In genomic region chr5:146592342-146592741, GRCh38 we compare ENCODE assay signal across 23 cellular contexts.
"Had no signal": no experiment of that assay in that cellular context is flagged by ENCODE, and none has a peak within 500 bp of the region (broad histone marks: within the 10 kb centered on the region; RNA-seq: fewer than 3 reads in every experiment).

No MANE protein-coding gene starts in this region.

- DNase-seq: colonic mucosa; cortex of kidney; effector CD8-positive, alpha-beta T cell; effector memory CD8-positive, alpha-beta T cell; endodermal cell; erythroblast; foreskin keratinocyte; heart left ventricle; hypothalamus; immature natural killer cell; islet precursor cell; kidney; left colon; left ventricle myocardium superior; lower lobe of right lung; mesenchymal stem cell; mucosa of descending colon; naive B cell had no signal

- H3K4me1 ChIP-seq: colonic mucosa, foreskin keratinocyte, gastroesophageal sphincter, heart left ventricle, lower lobe of right lung had no signal

- H3K27ac ChIP-seq: colonic mucosa, epithelial cell of prostate, foreskin keratinocyte, gastroesophageal sphincter, heart left ventricle, hepatocyte, lower lobe of right lung had no signal

- H3K36me3 ChIP-seq: colonic mucosa, gastroesophageal sphincter, heart left ventricle, lower lobe of right lung had no signal

- H3K4me3 ChIP-seq: colonic mucosa, gastroesophageal sphincter, heart left ventricle, hepatocyte, lower lobe of right lung, mucosa of descending colon had no signal

- H3K9me3 ChIP-seq: colonic mucosa, gastroesophageal sphincter, heart left ventricle, lower lobe of right lung, mucosa of descending colon had no signal

- ATAC-seq: effector memory CD8-positive, alpha-beta T cell; esophagus mucosa; foreskin keratinocyte; gastroesophageal sphincter; heart left ventricle; left colon; left lobe of liver; left ventricle myocardium superior; lower lobe of right lung; mucosa of descending colon had no signal

- H3K27me3 ChIP-seq: colonic mucosa, gastroesophageal sphincter, heart left ventricle, hepatocyte had no signal
